In genomic region chr7:101244385-101245146, GRCh38 we compare ENCODE assay signal across 8 cellular contexts. TPM values are rescaled to one million over a fixed set of nuclear protein-coding genes. Genes with fewer than 3 reads are reported as not detected.
DNase-seq lines count a peak whose midpoint lies in the region; ATAC-seq, FAIRE-seq and TF ChIP-seq lines count a peak whose summit lies in the region.

Gene FIS1, minus strand, starts transcription at chr7:101245081. Its CDS starts 77 bp downstream, at chr7:101245004.

- H3K9me3 ChIP-seq in kidney (ENCODE audit: control insufficient read depth in 1 of 2, low read length in 2 of 2): no peaks in the 10 kb centered on the region

- DNase-seq in AG20443 (ENCODE audit: low spot score): peak; percentile 97
- peak; percentile 70 to 88 for DNase-seq in NCI-H446 (lab: John Stamatoyannopoulos, UW)
- DNase-seq in cerebellar cortex (ENCODE audit: low spot score): peak; percentile 96
- peak; percentile 98 for DNase-seq in kidney
- DNase-seq in stimulated activated CD4-positive, alpha-beta T cell treated with anti-CD3 and anti-CD28 coated beads, Interleukin-15, amount 100 ng/mL, for 24 hours: peak; percentile 97

- intact Hi-C loops in kidney (cut with DNase I): no loop called here

- TF ChIP-seq CTCF in kidney (IDR thresholded peaks at IDR 0.05; ENCODE audit: borderline replicate concordance, extremely low read depth, insufficient read depth): peak; percentile 84

- peak within 1 kb of the TSS; percentile 86 to 99 for H3K4me3 ChIP-seq in kidney (ENCODE audit: low read length in 2 of 2)

- ATAC-seq in GM19025 (IDR thresholded peaks at IDR 0.05; ENCODE audit: low read depth, unreplicated experiment): peak; percentile 92
- ATAC-seq in HG03342 (IDR thresholded peaks at IDR 0.05; ENCODE audit: unreplicated experiment): peak; percentile 89
- peak; percentile 98 for ATAC-seq in activated CD4-positive, CD25-positive, alpha-beta regulatory T cell treated with anti-CD3 and anti-CD28 coated beads, Interleukin-2, amount 50 U/mL, for 24 hours

- peak within 1 kb of the TSS; percentile 98 to 100 for H3K27ac ChIP-seq in kidney (ENCODE audit: low read depth in 2 of 2, low read length in 2 of 2)

- FAIRE-seq in kidney (lab: Jason Lieb, UNC): no peak

- peak within 1 kb of the TSS; percentile 90 to 91 for H3K9ac ChIP-seq in kidney (ENCODE audit: low read length in 2 of 2)

- peaks cover 12 to 17% of the 10 kb centered on the region in 2 donors for H3K4me1 ChIP-seq in kidney (ENCODE audit: control insufficient read depth in 1 of 2, insufficient read depth in 1 of 2, low read depth in 1 of 2, low read length in 2 of 2)

- peaks cover 0 to 3% of the 10 kb centered on the region in 2 donors for H3K36me3 ChIP-seq in kidney (ENCODE audit: control insufficient read depth in 1 of 2, insufficient read depth in 2 of 2, low read length in 2 of 2)

RNA-seq across cellular contexts. Expression of gene FIS1, which starts in this region (rescaled TPM):
- 180 TPM for total RNA-seq in kidney
- polyA plus RNA-seq in kidney (ENCODE audit: insufficient read depth, low read depth, low replicate concordance): 472 TPM

Comparison
In these comparisons a context has a peak if more than half of its experiments do, and no peak if none do; other contexts are left out.
1. Peak in every context shown above with its lines: DNase-seq, ATAC-seq, H3K4me3 ChIP-seq and H3K27ac ChIP-seq.